ENCODE assay signal across 11 cellular contexts in the genomic region with DNA sequence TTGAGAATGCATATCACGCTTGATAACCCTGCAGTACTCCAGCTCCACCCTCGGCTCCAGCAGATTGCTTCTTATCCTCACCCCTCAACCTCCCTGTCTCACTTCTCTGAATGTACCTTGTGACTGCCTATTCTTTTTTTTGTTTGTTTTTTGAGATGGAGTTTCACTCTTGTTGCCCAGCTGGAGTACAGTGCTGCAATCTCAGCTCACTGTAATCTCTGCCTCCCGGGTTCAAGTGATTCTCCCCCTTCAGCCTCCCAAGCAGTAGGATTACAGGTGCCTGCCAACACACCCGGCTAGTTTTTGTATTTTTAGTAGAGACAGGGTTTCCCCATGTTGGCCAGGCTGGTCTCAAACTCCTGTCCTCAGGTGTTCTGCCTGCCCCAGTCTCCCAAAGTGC. TPM values are rescaled to one million over a fixed set of nuclear protein-coding genes. Genes with fewer than 3 reads are reported as not detected.
DNase-seq lines count a peak whose midpoint lies in the region; TF ChIP-seq lines count a peak whose summit lies in the region.
"Not testable (repeated sequence)": the region's sequence is repeated elsewhere in the genome, so short reads cannot be mapped to it uniquely, and the experiment has no call there.
"Had no signal": no experiment of that assay in that cellular context is flagged by ENCODE, and none has a peak within 500 bp of the region (broad histone marks: within the 10 kb centered on the region; RNA-seq: fewer than 3 reads in every experiment).

No MANE protein-coding gene starts in this region.

- H3K36me3 Mint-ChIP-seq in endothelial cell (ENCODE audit: low read depth, unreplicated experiment) (peaks cover 57% of the 10 kb centered on the region), progenitor cell of endocrine pancreas (ENCODE audit: insufficient read depth) (peaks cover 33% of the 10 kb centered on the region)

- H2AFZ ChIP-seq in OCI-LY3 (ENCODE audit: low read depth, low read length) = not testable (repeated sequence)

- H3K4me3 Mint-ChIP-seq in endothelial cell (ENCODE audit: unreplicated experiment); progenitor cell of endocrine pancreas (ENCODE audit: low read depth): not testable (repeated sequence)

- H3K27me3 ChIP-seq in OCI-LY3 (ENCODE audit: low read depth, low read length); tibial artery: not testable (repeated sequence)

- H3K36me3 ChIP-seq in OCI-LY3 (replicated peaks; ENCODE audit: low read depth, low read length) = not testable (repeated sequence)
- peaks cover 64 to 96% (median 77%) of the 10 kb centered on the region in 3 donors for H3K36me3 ChIP-seq in tibial artery

- peak overlapping the region; percentile 54 for H3K27ac Mint-ChIP-seq in endothelial cell (ENCODE audit: unreplicated experiment)
- peak overlapping the region; percentile 70 for H3K27ac Mint-ChIP-seq in progenitor cell of endocrine pancreas

- H3K4me2 ChIP-seq in OCI-LY3 (ENCODE audit: low read length) = peak overlapping the region; percentile 44

- peak overlapping the region; percentile 91 for H3K27ac ChIP-seq in OCI-LY3 (ENCODE audit: low read length)
- peak overlapping the region; percentile 29 to 37 for H3K27ac ChIP-seq in tibial artery

- not testable (repeated sequence) for H3K9me3 Mint-ChIP-seq in endothelial cell (ENCODE audit: unreplicated experiment); progenitor cell of endocrine pancreas (ENCODE audit: low read depth)

- H3K9me3 ChIP-seq in OCI-LY3 (ENCODE audit: insufficient read depth, low read length); tibial artery: not testable (repeated sequence)

- H3K4me1 ChIP-seq in OCI-LY3 (ENCODE audit: low read length) (peaks cover 49% of the 10 kb centered on the region), tibial artery (peaks cover 0 to 33% (median 21%) of the 10 kb centered on the region in 4 donors)

- not testable (repeated sequence) for H3K4me1 Mint-ChIP-seq in endothelial cell (ENCODE audit: unreplicated experiment); progenitor cell of endocrine pancreas (ENCODE audit: low read depth)

- intact Hi-C loops in tibial artery (cut with DNase I; ENCODE audit: low total_unique reads) = not testable (repeated sequence)

- not testable (repeated sequence) for H4K20me1 ChIP-seq in OCI-LY3 (ENCODE audit: insufficient read depth, low read length)

- DNase-seq in DMS53 (lab: John Stamatoyannopoulos, UW) = peak; percentile 9
- DNase-seq in NCI-H1092 treated with DMSO at 0.1 percent for 48 hours (lab: John Stamatoyannopoulos, UW) = peak; percentile 31
- DNase-seq in NCI-H2196 (lab: John Stamatoyannopoulos, UW; ENCODE audit: unreplicated experiment) = peak; percentile 15
- not testable (repeated sequence) for DNase-seq in endothelial cell (ENCODE audit: low spot score); progenitor cell of endocrine pancreas (ENCODE audit: low spot score, unreplicated experiment); tibial artery

- TF ChIP-seq CTCF in OCI-LY3 (IDR thresholded peaks at IDR 0.05; ENCODE audit: low read depth, low read length); endothelial cell (IDR thresholded peaks at IDR 0.05; ENCODE audit: unreplicated experiment); progenitor cell of endocrine pancreas (IDR thresholded peaks at IDR 0.05; ENCODE audit: unreplicated experiment); tibial artery (IDR thresholded peaks at IDR 0.05): not testable (repeated sequence)

- H3K4me3 ChIP-seq in OCI-LY3 (ENCODE audit: low read length); tibial artery: not testable (repeated sequence)

- peaks cover 15% of the 10 kb centered on the region for H3K27me3 Mint-ChIP-seq in endothelial cell (ENCODE audit: unreplicated experiment)
- H3K27me3 Mint-ChIP-seq in progenitor cell of endocrine pancreas = not testable (repeated sequence)

- H3K79me2 ChIP-seq in OCI-LY3 (ENCODE audit: low read length) = not testable (repeated sequence)

- H3K9ac ChIP-seq in OCI-LY3 (ENCODE audit: low read length) = not testable (repeated sequence)

RNA-seq across cellular contexts. Expression of a gene that starts 55.5 kb away (rescaled TPM):
- total RNA-seq in endothelial cell (ENCODE audit: unreplicated experiment) (1.3 TPM), progenitor cell of endocrine pancreas (0.55 and 0.77 TPM in 2 replicates)
- total RNA-seq: Calu3; CD4-positive, alpha-beta T cell; G401; H4 had no signal
